ENCODE assay signal across 1 cellular context in genomic region chr1:30778156-30778978, GRCh38.
TF ChIP-seq lines count a peak whose summit lies in the region.

No MANE protein-coding gene starts in this region.

TF ChIP-seq in K562, 482 proteins besides CTCF, POLR2A, EP300 and RAD21 (continued from another document and continues in another):
- no peak for TF ChIP-seq ZNF407 (IDR thresholded peaks at IDR 0.05; ENCODE audit: low read depth)
- TF ChIP-seq CBX5 (IDR thresholded peaks at IDR 0.05; ENCODE audit: borderline replicate concordance, low read depth), result 0 out of 2 replicates have a peak, but pooled peaks have one; percentile 57
- TF ChIP-seq SRSF7 (optimal IDR thresholded peaks at IDR 0.05; ENCODE audit: low read depth, low read length), result no peak
- peak; percentile 57; the same call in 1 of the 2 replicates for TF ChIP-seq MTA1 (IDR thresholded peaks at IDR 0.05; ENCODE audit: borderline replicate concordance)
- no peak for TF ChIP-seq POLR3G (IDR thresholded peaks at IDR 0.05; ENCODE audit: extremely low read depth, insufficient read length, insufficient replicate concordance)
- no peak for TF ChIP-seq PCBP2 (IDR thresholded peaks at IDR 0.05; ENCODE audit: low read depth, low read length, poor library complexity, severe bottlenecking)
- peak; percentile 82 for TF ChIP-seq DDX20 (tag; IDR thresholded peaks at IDR 0.05; ENCODE audit: low read depth)
- TF ChIP-seq TBL1XR1 (IDR thresholded peaks at IDR 0.05; ENCODE audit: low read length in 2 of 2), result no peak
- peak; percentile 98 for TF ChIP-seq TBP (optimal IDR thresholded peaks at IDR 0.05; ENCODE audit: low read depth, low read length)
- TF ChIP-seq EWSR1 (IDR thresholded peaks at IDR 0.05; ENCODE audit: borderline replicate concordance, low read depth, partially characterized antibody), result no peak
- no peak for TF ChIP-seq ZNF551 (CRISPR knock-in tag; IDR thresholded peaks at IDR 0.05)
- TF ChIP-seq PTRF (tag; IDR thresholded peaks at IDR 0.05), result peak; percentile 75
- peak; percentile 61; the same call in 1 of the 2 replicates for TF ChIP-seq HLTF (IDR thresholded peaks at IDR 0.05)
- TF ChIP-seq, protein P1, sequence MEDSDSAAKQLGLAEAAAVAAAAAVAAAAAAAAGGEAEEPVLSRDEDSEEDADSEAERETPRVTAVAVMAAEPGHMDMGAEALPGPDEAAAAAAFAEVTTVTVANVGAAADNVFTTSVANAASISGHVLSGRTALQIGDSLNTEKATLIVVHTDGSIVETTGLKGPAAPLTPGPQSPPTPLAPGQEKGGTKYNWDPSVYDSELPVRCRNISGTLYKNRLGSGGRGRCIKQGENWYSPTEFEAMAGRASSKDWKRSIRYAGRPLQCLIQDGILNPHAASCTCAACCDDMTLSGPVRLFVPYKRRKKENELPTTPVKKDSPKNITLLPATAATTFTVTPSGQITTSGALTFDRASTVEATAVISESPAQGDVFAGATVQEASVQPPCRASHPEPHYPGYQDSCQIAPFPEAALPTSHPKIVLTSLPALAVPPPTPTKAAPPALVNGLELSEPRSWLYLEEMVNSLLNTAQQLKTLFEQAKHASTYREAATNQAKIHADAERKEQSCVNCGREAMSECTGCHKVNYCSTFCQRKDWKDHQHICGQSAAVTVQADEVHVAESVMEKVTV (CRISPR knock-in tag; IDR thresholded peaks at IDR 0.05), result no peak; the same call in 1 of the 2 replicates
- TF ChIP-seq, protein P2, sequence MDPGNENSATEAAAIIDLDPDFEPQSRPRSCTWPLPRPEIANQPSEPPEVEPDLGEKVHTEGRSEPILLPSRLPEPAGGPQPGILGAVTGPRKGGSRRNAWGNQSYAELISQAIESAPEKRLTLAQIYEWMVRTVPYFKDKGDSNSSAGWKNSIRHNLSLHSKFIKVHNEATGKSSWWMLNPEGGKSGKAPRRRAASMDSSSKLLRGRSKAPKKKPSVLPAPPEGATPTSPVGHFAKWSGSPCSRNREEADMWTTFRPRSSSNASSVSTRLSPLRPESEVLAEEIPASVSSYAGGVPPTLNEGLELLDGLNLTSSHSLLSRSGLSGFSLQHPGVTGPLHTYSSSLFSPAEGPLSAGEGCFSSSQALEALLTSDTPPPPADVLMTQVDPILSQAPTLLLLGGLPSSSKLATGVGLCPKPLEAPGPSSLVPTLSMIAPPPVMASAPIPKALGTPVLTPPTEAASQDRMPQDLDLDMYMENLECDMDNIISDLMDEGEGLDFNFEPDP (CRISPR knock-in tag; IDR thresholded peaks at IDR 0.05), result peak; percentile 87; the same call in 1 of the 2 replicates
- peak; percentile 42; the same call in 1 of the 2 replicates for TF ChIP-seq HDAC8 (tag; IDR thresholded peaks at IDR 0.05)
- no peak; the same call in 1 of the 2 replicates for TF ChIP-seq SMC3 (conservative IDR thresholded peaks at IDR 0.05; ENCODE audit: insufficient read depth, low read depth, low read length)
- peak; percentile 63 for TF ChIP-seq NFIX (CRISPR knock-in tag; IDR thresholded peaks at IDR 0.05; ENCODE audit: low read depth)
- peak; percentile 66; the same call in 1 of the 2 replicates for TF ChIP-seq GTF2A2 (tag; IDR thresholded peaks at IDR 0.05)
- TF ChIP-seq MYBL2 (IDR thresholded peaks at IDR 0.05; ENCODE audit: low read depth), result peak; percentile 94
- no peak for TF ChIP-seq MYBL2 (CRISPR knock-in tag; IDR thresholded peaks at IDR 0.05; ENCODE audit: borderline replicate concordance)
- peak; percentile 87 for TF ChIP-seq ERF (CRISPR knock-in tag; IDR thresholded peaks at IDR 0.05)
- no peak; the same call in 1 of the 2 replicates for TF ChIP-seq ZNF253 (CRISPR knock-in tag; conservative IDR thresholded peaks at IDR 0.05)
- TF ChIP-seq ZNF277 (CRISPR knock-in tag; IDR thresholded peaks at IDR 0.05; ENCODE audit: borderline replicate concordance), result no peak
- TF ChIP-seq JUND (IDR thresholded peaks at IDR 0.05; ENCODE audit: borderline replicate concordance, low read depth, low read length), result peak; percentile 77
- peak; percentile 90; the same call in 2 of the 3 replicates for TF ChIP-seq JUND (tag; IDR thresholded peaks at IDR 0.05; ENCODE audit: borderline replicate concordance, low read depth, low read length)
- no peak for TF ChIP-seq YBX1 (IDR thresholded peaks at IDR 0.05)
- 0 out of 2 replicates have a peak, but pooled peaks have one; percentile 38 for TF ChIP-seq ESRRB (CRISPR knock-in tag; IDR thresholded peaks at IDR 0.05; ENCODE audit: borderline replicate concordance)
- TF ChIP-seq ZNF79 (CRISPR knock-in tag; IDR thresholded peaks at IDR 0.05; ENCODE audit: low read depth), result peak; percentile 67; the same call in 1 of the 2 replicates
- no peak for TF ChIP-seq SIN3A (IDR thresholded peaks at IDR 0.05; ENCODE audit: borderline replicate concordance in 2 of 2, control insufficient read depth in 1 of 2, low read depth in 2 of 2, low read length in 2 of 2)
- peak; percentile 86 for TF ChIP-seq SP1 (CRISPR knock-in tag; IDR thresholded peaks at IDR 0.05)
- TF ChIP-seq ZKSCAN1 (IDR thresholded peaks at IDR 0.05; ENCODE audit: low read depth, low read length), result peak; percentile 8
- peak; percentile 61 for TF ChIP-seq ZNF134 (CRISPR knock-in tag; conservative IDR thresholded peaks at IDR 0.05)
- TF ChIP-seq PRPF4 (IDR thresholded peaks at IDR 0.05; ENCODE audit: insufficient read depth, low read depth, low read length, poor library complexity, severe bottlenecking), result no peak
- peak; percentile 92 for TF ChIP-seq ZNF165 (CRISPR knock-in tag; IDR thresholded peaks at IDR 0.05; ENCODE audit: borderline replicate concordance)
- no peak for TF ChIP-seq SLC30A9 (CRISPR knock-in tag; IDR thresholded peaks at IDR 0.05)
- TF ChIP-seq ZNF23 (CRISPR knock-in tag; IDR thresholded peaks at IDR 0.05), result no peak
- TF ChIP-seq C11orf30 (IDR thresholded peaks at IDR 0.05; ENCODE audit: low read depth), result peak; percentile 49
- TF ChIP-seq CBX1 (IDR thresholded peaks at IDR 0.05; ENCODE audit: low read depth), result peak; percentile 90; the same call in 1 of the 2 replicates
- no peak for TF ChIP-seq SMAD2 (IDR thresholded peaks at IDR 0.05; ENCODE audit: low read depth, low read length)
- TF ChIP-seq, protein P3, sequence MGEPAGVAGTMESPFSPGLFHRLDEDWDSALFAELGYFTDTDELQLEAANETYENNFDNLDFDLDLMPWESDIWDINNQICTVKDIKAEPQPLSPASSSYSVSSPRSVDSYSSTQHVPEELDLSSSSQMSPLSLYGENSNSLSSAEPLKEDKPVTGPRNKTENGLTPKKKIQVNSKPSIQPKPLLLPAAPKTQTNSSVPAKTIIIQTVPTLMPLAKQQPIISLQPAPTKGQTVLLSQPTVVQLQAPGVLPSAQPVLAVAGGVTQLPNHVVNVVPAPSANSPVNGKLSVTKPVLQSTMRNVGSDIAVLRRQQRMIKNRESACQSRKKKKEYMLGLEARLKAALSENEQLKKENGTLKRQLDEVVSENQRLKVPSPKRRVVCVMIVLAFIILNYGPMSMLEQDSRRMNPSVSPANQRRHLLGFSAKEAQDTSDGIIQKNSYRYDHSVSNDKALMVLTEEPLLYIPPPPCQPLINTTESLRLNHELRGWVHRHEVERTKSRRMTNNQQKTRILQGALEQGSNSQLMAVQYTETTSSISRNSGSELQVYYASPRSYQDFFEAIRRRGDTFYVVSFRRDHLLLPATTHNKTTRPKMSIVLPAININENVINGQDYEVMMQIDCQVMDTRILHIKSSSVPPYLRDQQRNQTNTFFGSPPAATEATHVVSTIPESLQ (CRISPR knock-in tag; IDR thresholded peaks at IDR 0.05), result peak; percentile 99
- TF ChIP-seq ELF1 (tag; IDR thresholded peaks at IDR 0.05), result no peak
- TF ChIP-seq NR2C1 (IDR thresholded peaks at IDR 0.05), result peak; percentile 47; the same call in 1 of the 2 replicates
- TF ChIP-seq NR2C1 (tag; IDR thresholded peaks at IDR 0.05), result peak; percentile 78
- TF ChIP-seq GABPA (tag; conservative IDR thresholded peaks at IDR 0.05; ENCODE audit: low read depth), result peak; percentile 53
- TF ChIP-seq KLF13 (tag; IDR thresholded peaks at IDR 0.05; ENCODE audit: borderline replicate concordance, low read depth), result 0 out of 2 replicates have a peak, but pooled peaks have one; percentile 68
- TF ChIP-seq MEF2D (tag; conservative IDR thresholded peaks at IDR 0.05; ENCODE audit: low read depth), result peak; percentile 87
- peak; percentile 71; the same call in 1 of the 2 replicates for TF ChIP-seq HOXB6 (CRISPR knock-in tag; IDR thresholded peaks at IDR 0.05; ENCODE audit: borderline replicate concordance)
- TF ChIP-seq CSDE1 (IDR thresholded peaks at IDR 0.05), result peak in 1 of 2 experiments; percentile 52; a peak in 1 of 4 replicates
- peak; percentile 75 for TF ChIP-seq NR2C2 (CRISPR knock-in tag; IDR thresholded peaks at IDR 0.05)
- TF ChIP-seq NR2C2 (tag; IDR thresholded peaks at IDR 0.05), result peak; percentile 82
- no peak for TF ChIP-seq ZNF121 (CRISPR knock-in tag; conservative IDR thresholded peaks at IDR 0.05)
- TF ChIP-seq, protein P4, sequence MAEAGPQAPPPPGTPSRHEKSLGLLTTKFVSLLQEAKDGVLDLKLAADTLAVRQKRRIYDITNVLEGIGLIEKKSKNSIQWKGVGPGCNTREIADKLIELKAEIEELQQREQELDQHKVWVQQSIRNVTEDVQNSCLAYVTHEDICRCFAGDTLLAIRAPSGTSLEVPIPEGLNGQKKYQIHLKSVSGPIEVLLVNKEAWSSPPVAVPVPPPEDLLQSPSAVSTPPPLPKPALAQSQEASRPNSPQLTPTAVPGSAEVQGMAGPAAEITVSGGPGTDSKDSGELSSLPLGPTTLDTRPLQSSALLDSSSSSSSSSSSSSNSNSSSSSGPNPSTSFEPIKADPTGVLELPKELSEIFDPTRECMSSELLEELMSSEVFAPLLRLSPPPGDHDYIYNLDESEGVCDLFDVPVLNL (CRISPR knock-in tag; IDR thresholded peaks at IDR 0.05; ENCODE audit: low read depth), result peak; percentile 53; the same call in 1 of the 2 replicates
- TF ChIP-seq ZFPM2 (CRISPR knock-in tag; IDR thresholded peaks at IDR 0.05), result peak; percentile 78; the same call in 1 of the 2 replicates
- TF ChIP-seq NCOA4 (IDR thresholded peaks at IDR 0.05; ENCODE audit: partially characterized antibody), result no peak
- peak; percentile 93 for TF ChIP-seq BRD4 (IDR thresholded peaks at IDR 0.05)
- TF ChIP-seq ZNF561 (CRISPR knock-in tag; conservative IDR thresholded peaks at IDR 0.05), result 0 out of 2 replicates have a peak, but pooled peaks have one; percentile 45
- TF ChIP-seq DPF2 (IDR thresholded peaks at IDR 0.05), result peak; percentile 87
- peak; percentile 94; the same call in 1 of the 2 replicates for TF ChIP-seq THRAP3 (IDR thresholded peaks at IDR 0.05; ENCODE audit: borderline replicate concordance)
